Comparison of ENCODE assay signal across 8 cellular contexts in the genomic region with DNA sequence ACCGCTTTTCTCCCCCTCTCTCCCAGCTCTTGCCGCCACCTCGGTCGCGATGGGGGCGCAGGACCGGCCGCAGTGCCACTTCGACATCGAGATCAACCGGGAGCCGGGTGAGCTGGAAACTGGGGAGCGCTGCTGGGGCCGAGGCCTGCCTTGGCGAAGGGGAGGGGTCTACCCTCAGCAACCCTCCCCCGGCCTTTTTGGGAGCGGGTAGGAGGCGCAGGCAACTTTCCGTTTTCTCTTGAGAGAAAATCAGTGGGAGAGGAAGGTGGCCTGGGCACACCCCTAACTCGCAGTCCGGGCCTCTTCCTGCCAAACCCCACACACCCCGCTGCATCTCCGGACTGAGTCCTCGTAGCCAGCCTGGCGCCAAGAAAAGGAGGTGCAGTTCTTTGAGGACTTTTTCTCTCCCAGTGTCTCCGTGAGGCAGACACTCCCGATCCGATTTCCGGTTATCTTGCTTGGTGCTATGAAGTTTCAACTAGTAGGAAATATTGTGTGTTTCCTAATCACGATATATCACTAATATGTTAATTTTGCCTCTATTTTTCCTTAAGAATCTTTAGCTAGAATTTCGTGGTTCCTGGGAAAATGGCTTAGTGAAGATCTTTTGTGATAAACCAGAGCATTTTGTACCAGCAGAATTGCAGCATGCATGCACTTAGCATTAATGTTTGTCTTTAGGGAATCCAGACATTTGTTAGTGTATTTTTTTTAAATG. TPM values are rescaled to one million over a fixed set of nuclear protein-coding genes. Genes with fewer than 3 reads are reported as not detected.
A peak's percentile ranks its signal among the peaks of the same experiment; 100 is the strongest.
DNase-seq lines count a peak whose midpoint lies in the region; ATAC-seq lines count a peak whose summit lies in the region.

No MANE protein-coding gene starts in this region.

- peak overlapping the region; percentile 64 to 96 (median 83) for H3K4me3 ChIP-seq in skin epidermis

- in situ Hi-C loops in T47D (cut with HindIII; ENCODE audit: low pct_unique_long_range_greater_than_20kb, low sequenced_read_pairs), result no loop called here

- no peaks in the 10 kb centered on the region for H3K9me3 Mint-ChIP-seq in immature natural killer cell

- DNase-seq in Daoy (ENCODE audit: low read depth) (peak; percentile 63), SKM-1 (lab: John Stamatoyannopoulos, UW; ENCODE audit: unreplicated experiment) (peak; percentile 67), T47D (ENCODE audit: low read depth in 1 of 2, low spot score in 1 of 2) (peak; percentile 13 to 69), immature natural killer cell (no peak), NCI-H524 treated with DMSO at 0.1 percent for 48 hours (lab: John Stamatoyannopoulos, UW) (no peak)

- peaks cover 40 to 56% of the 10 kb centered on the region in 2 donors for H3K4me1 Mint-ChIP-seq in immature natural killer cell

- ATAC-seq in GM19438 (IDR thresholded peaks at IDR 0.05; ENCODE audit: low read depth, unreplicated experiment), result peak; percentile 26
- peak; percentile 11 for ATAC-seq in HG03571 (IDR thresholded peaks at IDR 0.05; ENCODE audit: unreplicated experiment)

- peak overlapping the region; percentile 80 to 98 (median 95) for H3K27ac ChIP-seq in skin epidermis

- peak overlapping the region; percentile 93 to 98 (median 97) for H3K4me3 Mint-ChIP-seq in immature natural killer cell

- H3K36me3 Mint-ChIP-seq in immature natural killer cell, result peaks cover 4 to 9% (median 5%) of the 10 kb centered on the region in 3 donors

- H3K27me3 Mint-ChIP-seq in immature natural killer cell (ENCODE audit: low read depth in 3 of 3), result peaks cover 2 to 14% (median 14%) of the 10 kb centered on the region in 3 donors

- peak overlapping the region; percentile 89 to 96 (median 92) for H3K27ac Mint-ChIP-seq in immature natural killer cell

RNA-seq across cellular contexts. Expression of a gene that starts 0.6 kb away (rescaled TPM):
- total RNA-seq in Daoy (2014; rRNA removed; shearing (Covaris generic)), result 10.7 and 15.5 TPM in 2 replicates
- 10 to 100 TPM in 1 of 3 donors, 1 to 10 TPM in 2; 6.9 to 15.9 (median 7.4) TPM for polyA plus RNA-seq in immature natural killer cell

RNA-seq across cellular contexts. Expression of a gene that starts 10.5 kb away (rescaled TPM):
- total RNA-seq in Daoy (2014; rRNA removed; shearing (Covaris generic)), result 27.4 and 38.1 TPM in 2 replicates
- polyA plus RNA-seq in immature natural killer cell, result 100 to 1,000 TPM; 118 to 124 (median 123) TPM

RNA-seq across cellular contexts. Expression of a gene that starts 19.4 kb away (rescaled TPM):
- total RNA-seq in Daoy (2014; rRNA removed; shearing (Covaris generic)), result 47.7 and 60.1 TPM in 2 replicates
- 10 to 100 TPM; 28.7 to 35.6 (median 30.8) TPM for polyA plus RNA-seq in immature natural killer cell

RNA-seq across cellular contexts. Expression of a gene that starts 52.4 kb away (rescaled TPM):
- 2.5 and 5.7 TPM in 2 replicates for total RNA-seq in Daoy (2014; rRNA removed; shearing (Covaris generic))
- polyA plus RNA-seq in immature natural killer cell, result under 1 TPM in 2 of 3 donors, not detected in 1; 0.16 to 0.24 TPM

Comparison
In these comparisons a context has a peak if more than half of its experiments do, and no peak if none do; other contexts are left out.
1. DNase-seq: peak in Daoy (single experiment), SKM-1 (single experiment) and T47D (2 of 2); none in immature natural killer cell (0 of 3) and NCI-H524 treated with DMSO at 0.1 percent for 48 hours (single experiment).